ENCODE assay signal across 8 cellular contexts in genomic region chr3:157064402-157064801, GRCh38.
DNase-seq lines count a peak whose midpoint lies in the region; ATAC-seq and TF ChIP-seq lines count a peak whose summit lies in the region.

No MANE protein-coding gene starts in this region.

- H3K36me3 ChIP-seq in mucosa of descending colon (ENCODE audit: low read depth): no peaks in the 10 kb centered on the region
- H3K36me3 ChIP-seq in body of pancreas (replicated peaks in 1 of 2; ENCODE audit: insufficient read depth in 1 of 2, low read depth in 2 of 2): no peaks in the 10 kb centered on the region

- intact Hi-C loops in mucosa of descending colon (cut with DNase I, micrococcal nuclease) (no loop called here), body of pancreas (cut with DNase I) (no loop called here)
- intact Hi-C loops in activated CD4-positive, alpha-beta T cell treated with anti-CD3 and anti-CD28 coated beads for 36 hours (cut with DNase I, micrococcal nuclease): no loop called here

- H3K4me1 ChIP-seq in mucosa of descending colon (ENCODE audit: low read depth) (peaks cover 4% of the 10 kb centered on the region), body of pancreas (no peaks in the 10 kb centered on the region)

- no peaks in the 10 kb centered on the region for H3K27me3 Mint-ChIP-seq in activated CD4-positive, alpha-beta T cell treated with anti-CD3 and anti-CD28 coated beads for 36 hours

- in situ Hi-C loops in KBM-7 (cut with MboI; ENCODE audit: low pct_unique_long_range_greater_than_20kb, low sequenced_read_pairs): no loop called here

- DNase-seq in KBM-7: peak; percentile 42
- DNase-seq in mucosa of descending colon: peak in 1 of 3 donors; percentile 41
- no peak for DNase-seq in body of pancreas
- no peak for DNase-seq in islet precursor cell
- DNase-seq in activated CD4-positive, alpha-beta T cell treated with anti-CD3 and anti-CD28 coated beads for 36 hours: no peak
- DNase-seq in activated gamma-delta T cell treated with Interleukin-2 at 50 U/mL for 16 hours: no peak

- no peak overlapping the region for H3K4me3 ChIP-seq in mucosa of descending colon
- H3K4me3 ChIP-seq in body of pancreas: no peak overlapping the region

- ATAC-seq in GM18909 (IDR thresholded peaks at IDR 0.05; ENCODE audit: poor library complexity, unreplicated experiment) (peak; percentile 80), HG02623 (IDR thresholded peaks at IDR 0.05; ENCODE audit: unreplicated experiment) (peak; percentile 62), mucosa of descending colon (peak; percentile 22), body of pancreas (no peak)
- ATAC-seq in activated CD4-positive, alpha-beta T cell treated with anti-CD3 and anti-CD28 coated beads for 36 hours: no peak

- POLR2A ChIA-PET in activated CD4-positive, alpha-beta T cell treated with anti-CD3 and anti-CD28 coated beads for 36 hours (lab: Charles Lee): no interaction called here

- WGBS in body of pancreas, 2 donors: 65 to 75% methylated on average over 7 of the region's 7 CpGs

- H3K9me3 ChIP-seq in mucosa of descending colon: no peaks in the 10 kb centered on the region
- no peaks in the 10 kb centered on the region for H3K9me3 ChIP-seq in body of pancreas

- CTCF ChIA-PET in activated CD4-positive, alpha-beta T cell treated with anti-CD3 and anti-CD28 coated beads for 36 hours (lab: Charles Lee): no interaction called here

- H3K4me3 Mint-ChIP-seq in activated CD4-positive, alpha-beta T cell treated with anti-CD3 and anti-CD28 coated beads for 36 hours: no peak overlapping the region

- H3K36me3 Mint-ChIP-seq in activated CD4-positive, alpha-beta T cell treated with anti-CD3 and anti-CD28 coated beads for 36 hours (ENCODE audit: low read depth): no peaks in the 10 kb centered on the region

- TF ChIP-seq POLR2A in body of pancreas (IDR thresholded peaks at IDR 0.05): no peak

- H3K27me3 ChIP-seq in body of pancreas: no peaks in the 10 kb centered on the region

- no peak overlapping the region for H3K27ac ChIP-seq in body of pancreas

- peaks cover 25% of the 10 kb centered on the region for H3K4me1 Mint-ChIP-seq in activated CD4-positive, alpha-beta T cell treated with anti-CD3 and anti-CD28 coated beads for 36 hours

- no peak for TF ChIP-seq CTCF in mucosa of descending colon (IDR thresholded peaks at IDR 0.05)
- TF ChIP-seq CTCF in body of pancreas (IDR thresholded peaks at IDR 0.05): no peak

- no peaks in the 10 kb centered on the region for H3K9me3 Mint-ChIP-seq in activated CD4-positive, alpha-beta T cell treated with anti-CD3 and anti-CD28 coated beads for 36 hours (ENCODE audit: low read depth)

- H3K27ac Mint-ChIP-seq in activated CD4-positive, alpha-beta T cell treated with anti-CD3 and anti-CD28 coated beads for 36 hours: no peak overlapping the region

Comparison
In these comparisons a context has a peak if more than half of its experiments do, and no peak if none do; other contexts are left out.
1. ATAC-seq: peak in GM18909 (single experiment), HG02623 (single experiment) and mucosa of descending colon (single experiment); none in body of pancreas (single experiment) and activated CD4-positive, alpha-beta T cell treated with anti-CD3 and anti-CD28 coated beads for 36 hours (single experiment).